27 cellular contexts compared by ENCODE assay signal in the genomic region with DNA sequence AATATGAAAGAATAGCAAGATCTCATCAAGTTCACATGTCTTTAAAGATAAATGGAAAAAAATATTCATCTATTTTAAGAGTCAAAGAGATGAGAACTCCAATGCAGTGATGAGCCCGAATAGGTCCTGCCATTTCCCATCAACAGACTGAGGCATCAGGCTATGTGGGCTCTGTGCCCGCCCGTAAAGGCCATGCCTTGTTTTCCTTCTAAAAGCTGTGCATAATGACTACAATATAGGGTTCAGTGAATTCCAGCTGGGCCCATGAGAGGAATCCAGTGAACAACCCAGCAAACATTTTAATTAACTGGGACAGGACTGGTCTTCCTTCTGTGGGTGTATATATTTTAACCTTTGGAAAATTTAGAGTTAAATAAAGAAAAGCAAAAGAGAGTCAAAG. TPM values are rescaled to one million over a fixed set of nuclear protein-coding genes. Genes with fewer than 3 reads are reported as not detected.
DNase-seq lines count a peak whose midpoint lies in the region; ATAC-seq and FAIRE-seq lines count a peak whose summit lies in the region.
"Had no signal": no experiment of that assay in that cellular context is flagged by ENCODE, and none has a peak within 500 bp of the region (broad histone marks: within the 10 kb centered on the region; RNA-seq: fewer than 3 reads in every experiment).

No MANE protein-coding gene starts in this region.

- H3K27me3 Mint-ChIP-seq in activated T-cell treated with anti-CD3 and anti-CD28 coated beads, Interleukin-2, amount 50 U/mL, for 72 hours (ENCODE audit: low read depth) = no peaks in the 10 kb centered on the region
- H3K27me3 Mint-ChIP-seq in CD8-positive, alpha-beta memory T cell = no peaks in the 10 kb centered on the region
- H3K27me3 Mint-ChIP-seq in activated T-helper 17 cell treated with anti-CD3 and anti-CD28 coated beads, Interleukin-2, amount 50 U/mL, for 72 hours = no peaks in the 10 kb centered on the region
- H3K27me3 Mint-ChIP-seq in naive thymus-derived CD8-positive, alpha-beta T cell = no peaks in the 10 kb centered on the region
- H3K27me3 Mint-ChIP-seq: activated naive CD8-positive, alpha-beta T cell treated with anti-CD3 and anti-CD28 coated beads, Interleukin-2, amount 10 ng/mL, durations not matched to agents 7 days and 5 days; naive B cell had no signal

- DNase-seq in activated T-cell treated with anti-CD3 and anti-CD28 coated beads, Interleukin-2, amount 50 U/mL, for 72 hours = no peak
- DNase-seq in activated T-cell treated with anti-CD3 and anti-CD28 coated beads, Interleukin-2, amount 50 U/mL, for 48 hours = no peak
- DNase-seq in CD8-positive, alpha-beta memory T cell = no peak
- no peak for DNase-seq in naive thymus-derived CD8-positive, alpha-beta T cell
- no peak for DNase-seq in urothelium cell line (ENCODE audit: low spot score)
- DNase-seq: activated CD4-positive, alpha-beta T cell treated with anti-CD3 and anti-CD28 coated beads, Interleukin-2, amount 50 U/mL, for 48 hours; activated naive CD8-positive, alpha-beta T cell treated with anti-CD3 and anti-CD28 coated beads, Interleukin-2, amount 10 ng/mL, durations not matched to agents 7 days and 5 days; activated T-cell treated with anti-CD3 and anti-CD28 coated beads, Interleukin-2, amount 50 U/mL, for 1 hour; BE2C; Caco-2; effector CD4-positive, alpha-beta T cell; EL; islet precursor cell; KBM-7; left ventricle myocardium superior; MG63; naive B cell; NCI-H1105 treated with DMSO at 0.1 percent for 48 hours; NCI-H2029 treated with DMSO at 0.1 percent for 48 hours; NCI-H226; stomach; SW 1271; thyroid gland had no signal

- H3K27ac Mint-ChIP-seq in activated T-cell treated with anti-CD3 and anti-CD28 coated beads, Interleukin-2, amount 50 U/mL, for 72 hours = peak overlapping the region; percentile 92
- H3K27ac Mint-ChIP-seq in CD8-positive, alpha-beta memory T cell = peak overlapping the region in 6 of 8 donors; percentile 39 to 81 (median 57)
- peak overlapping the region; percentile 86 for H3K27ac Mint-ChIP-seq in activated T-helper 17 cell treated with anti-CD3 and anti-CD28 coated beads, Interleukin-2, amount 50 U/mL, for 72 hours
- H3K27ac Mint-ChIP-seq in naive thymus-derived CD8-positive, alpha-beta T cell = peak overlapping the region in 7 of 10 donors; percentile 50 to 79 (median 64)
- H3K27ac Mint-ChIP-seq: activated naive CD8-positive, alpha-beta T cell treated with anti-CD3 and anti-CD28 coated beads, Interleukin-2, amount 10 ng/mL, durations not matched to agents 7 days and 5 days; mesothelial cell of epicardium had no signal

- CTCF ChIA-PET in CD8-positive, alpha-beta memory T cell (lab: Charles Lee) = interaction anchor here (1.0 to 2.4 kb wide), 3 partner anchors 9 to 179 kb away, joined by 3 to 12 read pairs (median 3); no protein-coding TSS in a partner anchor

- ATAC-seq in activated T-cell treated with anti-CD3 and anti-CD28 coated beads, Interleukin-2, amount 50 U/mL, for 72 hours (replicated peaks in 1 of 2) = no peak
- ATAC-seq in activated T-helper 17 cell treated with anti-CD3 and anti-CD28 coated beads, Interleukin-2, amount 50 U/mL, for 72 hours (replicated peaks) = no peak
- ATAC-seq in naive thymus-derived CD8-positive, alpha-beta T cell = no peak
- no peak for ATAC-seq in HG02588 (IDR thresholded peaks at IDR 0.05; ENCODE audit: unreplicated experiment)
- ATAC-seq: left ventricle myocardium superior had no signal

- H3K36me3 ChIP-seq in CD8-positive, alpha-beta memory T cell (ENCODE audit: insufficient read depth, low read length) = peaks cover 44% of the 10 kb centered on the region
- H3K36me3 ChIP-seq: BE2C, MG63, stomach, thyroid gland had no signal

- H3K27me3 ChIP-seq in CD8-positive, alpha-beta memory T cell (ENCODE audit: insufficient read depth, low read length, poor library complexity, severe bottlenecking) = no peaks in the 10 kb centered on the region
- H3K27me3 ChIP-seq: thyroid gland had no signal

- peaks cover 30 to 48% of the 10 kb centered on the region in 2 donors for H3K36me3 Mint-ChIP-seq in activated T-cell treated with anti-CD3 and anti-CD28 coated beads, Interleukin-2, amount 50 U/mL, for 72 hours (ENCODE audit: insufficient read depth in 2 of 2)
- H3K36me3 Mint-ChIP-seq in CD8-positive, alpha-beta memory T cell = peaks cover 5 to 82% (median 29%) of the 10 kb centered on the region in 3 donors
- H3K36me3 Mint-ChIP-seq in activated T-helper 17 cell treated with anti-CD3 and anti-CD28 coated beads, Interleukin-2, amount 50 U/mL, for 72 hours (ENCODE audit: low read depth) = peaks cover 99% of the 10 kb centered on the region
- peaks cover 0 to 77% (median 11%) of the 10 kb centered on the region in 3 donors for H3K36me3 Mint-ChIP-seq in naive thymus-derived CD8-positive, alpha-beta T cell
- H3K36me3 Mint-ChIP-seq: mesothelial cell of epicardium had no signal

- no peaks in the 10 kb centered on the region for H3K4me1 ChIP-seq in CD8-positive, alpha-beta memory T cell (ENCODE audit: insufficient read depth, low read length)
- H3K4me1 ChIP-seq: BE2C, Caco-2, stomach, thyroid gland had no signal

- no peaks in the 10 kb centered on the region for H3K9me3 Mint-ChIP-seq in activated T-cell treated with anti-CD3 and anti-CD28 coated beads, Interleukin-2, amount 50 U/mL, for 72 hours
- no peaks in the 10 kb centered on the region for H3K9me3 Mint-ChIP-seq in CD8-positive, alpha-beta memory T cell
- no peaks in the 10 kb centered on the region for H3K9me3 Mint-ChIP-seq in activated T-helper 17 cell treated with anti-CD3 and anti-CD28 coated beads, Interleukin-2, amount 50 U/mL, for 72 hours
- no peaks in the 10 kb centered on the region for H3K9me3 Mint-ChIP-seq in naive thymus-derived CD8-positive, alpha-beta T cell
- H3K9me3 Mint-ChIP-seq: activated naive CD8-positive, alpha-beta T cell treated with anti-CD3 and anti-CD28 coated beads, Interleukin-2, amount 10 ng/mL, durations not matched to agents 7 days and 5 days; mesothelial cell of epicardium; naive B cell had no signal

- no peak overlapping the region for H3K4me3 Mint-ChIP-seq in activated T-cell treated with anti-CD3 and anti-CD28 coated beads, Interleukin-2, amount 50 U/mL, for 72 hours
- no peak overlapping the region for H3K4me3 Mint-ChIP-seq in CD8-positive, alpha-beta memory T cell
- H3K4me3 Mint-ChIP-seq in activated T-helper 17 cell treated with anti-CD3 and anti-CD28 coated beads, Interleukin-2, amount 50 U/mL, for 72 hours = no peak overlapping the region
- no peak overlapping the region for H3K4me3 Mint-ChIP-seq in naive thymus-derived CD8-positive, alpha-beta T cell
- H3K4me3 Mint-ChIP-seq: activated naive CD8-positive, alpha-beta T cell treated with anti-CD3 and anti-CD28 coated beads, Interleukin-2, amount 10 ng/mL, durations not matched to agents 7 days and 5 days; mesothelial cell of epicardium; naive B cell had no signal

- no peak overlapping the region for H3K4me3 ChIP-seq in CD8-positive, alpha-beta memory T cell (ENCODE audit: low read length)
- H3K4me3 ChIP-seq: MG63, stomach, thyroid gland had no signal

- no peak overlapping the region for H3K27ac ChIP-seq in CD8-positive, alpha-beta memory T cell (ENCODE audit: low read depth, low read length)
- H3K27ac ChIP-seq: stomach, thyroid gland had no signal

- no peaks in the 10 kb centered on the region for H3K9me3 ChIP-seq in CD8-positive, alpha-beta memory T cell (ENCODE audit: low read length)
- H3K9me3 ChIP-seq: BE2C, Caco-2, MG63, stomach, thyroid gland had no signal

- H3K4me1 Mint-ChIP-seq in activated T-cell treated with anti-CD3 and anti-CD28 coated beads, Interleukin-2, amount 50 U/mL, for 72 hours (ENCODE audit: low read depth) = peaks cover 60% of the 10 kb centered on the region
- peaks cover 39 to 65% (median 60%) of the 10 kb centered on the region in 3 donors for H3K4me1 Mint-ChIP-seq in CD8-positive, alpha-beta memory T cell
- H3K4me1 Mint-ChIP-seq in activated T-helper 17 cell treated with anti-CD3 and anti-CD28 coated beads, Interleukin-2, amount 50 U/mL, for 72 hours = peaks cover 40% of the 10 kb centered on the region
- H3K4me1 Mint-ChIP-seq in naive thymus-derived CD8-positive, alpha-beta T cell = peaks cover 30 to 48% (median 36%) of the 10 kb centered on the region in 4 donors
- H3K4me1 Mint-ChIP-seq: mesothelial cell of epicardium had no signal

- FAIRE-seq in urothelium cell line (lab: Jason Lieb, UNC) = no peak
- FAIRE-seq: GM12891 had no signal

- POLR2A ChIA-PET in CD8-positive, alpha-beta memory T cell (lab: Charles Lee) = interaction anchor here (1.0 kb wide), 1 partner anchor 16 kb away, joined by 3 read pairs; no protein-coding TSS in a partner anchor
- POLR2A ChIA-PET in naive thymus-derived CD8-positive, alpha-beta T cell (lab: Charles Lee) = no interaction called here

RNA-seq across cellular contexts. Expression of a gene that starts 44.6 kb away (rescaled TPM):
- 100 to 1,000 TPM; 173 to 183 TPM for total RNA-seq in activated T-cell treated with anti-CD3 and anti-CD28 coated beads, Interleukin-2, amount 50 U/mL, for 72 hours
- 10 to 100 TPM; 64.7 to 67.9 TPM for total RNA-seq in CD8-positive, alpha-beta memory T cell
- 90.9 TPM for polyA plus RNA-seq in CD8-positive, alpha-beta memory T cell
- total RNA-seq in activated T-helper 17 cell treated with anti-CD3 and anti-CD28 coated beads, Interleukin-2, amount 50 U/mL, for 72 hours = 100 to 1,000 TPM; 118 to 164 TPM
- total RNA-seq in naive thymus-derived CD8-positive, alpha-beta T cell = 10 to 100 TPM; 83.7 to 88.5 TPM
- 10 to 100 TPM; 52.3 to 90.5 (median 73.4) TPM for polyA plus RNA-seq in naive thymus-derived CD8-positive, alpha-beta T cell
